36 cellular contexts compared by ENCODE assay signal in genomic region chr6:151178373-151178772, GRCh38.
"Had no signal": no experiment of that assay in that cellular context is flagged by ENCODE, and none has a peak within 500 bp of the region (broad histone marks: within the 10 kb centered on the region; RNA-seq: fewer than 3 reads in every experiment).

No MANE protein-coding gene starts in this region.

- H3K4me3 ChIP-seq: adrenal gland, body of pancreas, cardiac muscle cell, colonic mucosa, esophagus squamous epithelium, gastroesophageal sphincter, heart right ventricle had no signal

- H3K9me3 ChIP-seq: adrenal gland, body of pancreas, colonic mucosa, esophagus squamous epithelium, gastroesophageal sphincter, heart right ventricle had no signal

- H3K36me3 Mint-ChIP-seq: activated naive CD4-positive, alpha-beta T cell treated with anti-CD3 and anti-CD28 coated beads, Interleukin-2, amount 50 U/mL, for 24 hours; activated naive CD8-positive, alpha-beta T cell treated with anti-CD3 and anti-CD28 coated beads for 36 hours had no signal

- H3K9me3 Mint-ChIP-seq: activated B cell treated with CpG ODN at 0.5 μM for 24 hours; activated naive CD4-positive, alpha-beta T cell treated with anti-CD3 and anti-CD28 coated beads for 36 hours; activated naive CD4-positive, alpha-beta T cell treated with anti-CD3 and anti-CD28 coated beads, Interleukin-2, amount 50 U/mL, for 24 hours; activated naive CD8-positive, alpha-beta T cell treated with anti-CD3 and anti-CD28 coated beads, Interleukin-2, amount 50 U/mL, for 24 hours; activated T-helper 1 cell treated with anti-CD3 and anti-CD28 coated beads, Interleukin-12 subunit alpha, Interleukin-12 subunit beta, Interleukin-2, Interleukin-4 antibody, amounts not matched to agents 30 ng/mL and 10 ng/mL and 1 ng/mL, durations not matched to agents 14 hours and 24 hours and 36 hours; activated T-helper 2 cell treated with anti-CD3 and anti-CD28 coated beads, Interferon-gamma antibody, Interleukin-2, Interleukin-4, amounts not matched to agents 10 μg/mL and 5 μg/mL and 100 μg/mL, durations not matched to agents 14 hours and 24 hours and 36 hours; T-helper 2 cell treated with Interferon-gamma antibody and Interleukin-4, amounts not matched to agents 5 μg/mL and 100 μg/mL, for 36 hours had no signal

- H3K27ac ChIP-seq: adrenal gland, body of pancreas, cardiac muscle cell, colonic mucosa, epithelial cell of prostate, esophagus squamous epithelium, gastroesophageal sphincter, heart right ventricle, WERI-Rb-1 had no signal

- ATAC-seq: activated CD4-positive, CD25-positive, alpha-beta regulatory T cell treated with anti-CD3 and anti-CD28 coated beads, Interleukin-2, amount 50 U/mL, for 24 hours; activated CD8-positive, alpha-beta T cell treated with anti-CD3 and anti-CD28 coated beads for 36 hours; activated naive CD8-positive, alpha-beta T cell treated with anti-CD3 and anti-CD28 coated beads, Interleukin-2, amount 50 U/mL, for 24 hours; body of pancreas; gastroesophageal sphincter; heart right ventricle; T-helper 17 cell had no signal

- H3K27me3 ChIP-seq: adrenal gland, body of pancreas, cardiac muscle cell, colonic mucosa, esophagus squamous epithelium, gastroesophageal sphincter, heart right ventricle had no signal

- H3K4me1 ChIP-seq: adrenal gland, body of pancreas, colonic mucosa, esophagus squamous epithelium, gastroesophageal sphincter had no signal

- H3K4me1 Mint-ChIP-seq: activated B cell treated with CpG ODN at 0.5 μM for 24 hours; activated naive CD4-positive, alpha-beta T cell treated with anti-CD3 and anti-CD28 coated beads, Interleukin-2, amount 50 U/mL, for 24 hours; activated naive CD8-positive, alpha-beta T cell treated with anti-CD3 and anti-CD28 coated beads for 36 hours; activated naive CD8-positive, alpha-beta T cell treated with anti-CD3 and anti-CD28 coated beads, Interleukin-2, amount 50 U/mL, for 24 hours; T-helper 17 cell had no signal

- H3K4me3 Mint-ChIP-seq: activated B cell treated with CpG ODN at 0.5 μM for 24 hours; activated CD8-positive, alpha-beta T cell treated with anti-CD3 and anti-CD28 coated beads for 36 hours; activated naive CD4-positive, alpha-beta T cell treated with anti-CD3 and anti-CD28 coated beads for 36 hours; activated naive CD4-positive, alpha-beta T cell treated with anti-CD3 and anti-CD28 coated beads, Interleukin-2, amount 50 U/mL, for 24 hours; activated naive CD8-positive, alpha-beta T cell treated with anti-CD3 and anti-CD28 coated beads for 36 hours; activated naive CD8-positive, alpha-beta T cell treated with anti-CD3 and anti-CD28 coated beads, Interleukin-2, amount 50 U/mL, for 24 hours; activated T-helper 1 cell treated with anti-CD3 and anti-CD28 coated beads, Interleukin-12 subunit alpha, Interleukin-12 subunit beta, Interleukin-2, Interleukin-4 antibody, amounts not matched to agents 30 ng/mL and 10 ng/mL and 1 ng/mL, durations not matched to agents 14 hours and 24 hours and 36 hours; T-helper 17 cell; T-helper 2 cell treated with Interferon-gamma antibody and Interleukin-4, amounts not matched to agents 5 μg/mL and 100 μg/mL, for 36 hours had no signal

- DNase-seq: activated B cell treated with CpG ODN at 0.5 μM for 24 hours; activated CD4-positive, alpha-beta T cell treated with anti-CD3 and anti-CD28 coated beads for 48 hours; activated CD4-positive, alpha-beta T cell treated with anti-CD3 and anti-CD28 coated beads, Interleukin-2, amount 50 U/mL, for 1 hour; activated CD4-positive, alpha-beta T cell treated with anti-CD3 and anti-CD28 coated beads, Interleukin-2, amount 50 U/mL, for 48 hours; activated CD8-positive, alpha-beta memory T cell treated with anti-CD3 and anti-CD28 coated beads for 24 hours; activated CD8-positive, alpha-beta T cell treated with anti-CD3 and anti-CD28 coated beads for 36 hours; activated effector memory CD4-positive, alpha-beta T cell treated with anti-CD3 and anti-CD28 coated beads, Interleukin-2, amount 50 U/mL, for 16 hours; activated naive CD4-positive, alpha-beta T cell treated with anti-CD3 and anti-CD28 coated beads for 36 hours; activated naive CD8-positive, alpha-beta T cell treated with anti-CD3 and anti-CD28 coated beads for 36 hours; activated naive CD8-positive, alpha-beta T cell treated with anti-CD3 and anti-CD28 coated beads, Interleukin-2, amount 50 U/mL, for 24 hours; activated T-cell treated with anti-CD3 and anti-CD28 coated beads, Interleukin-2, amount 50 U/mL, for 1 hour; activated T-cell treated with anti-CD3 and anti-CD28 coated beads, Interleukin-2, amount 50 U/mL, for 48 hours; adrenal gland; amygdala; aorta; body of pancreas; central memory CD4-positive, alpha-beta T cell; cerebellar nuclear complex; colonic mucosa; effector CD8-positive, alpha-beta T cell; esophagus squamous epithelium; foreskin melanocyte; heart right ventricle; T-helper 17 cell; T1000; WERI-Rb-1 had no signal

- H3K36me3 ChIP-seq: adrenal gland, cardiac muscle cell, colonic mucosa, esophagus squamous epithelium, gastroesophageal sphincter, heart right ventricle, WERI-Rb-1 had no signal

- FAIRE-seq: endometrium, endothelial cell of umbilical vein had no signal

- H3K27ac Mint-ChIP-seq: activated B cell treated with CpG ODN at 0.5 μM for 24 hours; activated CD8-positive, alpha-beta T cell treated with anti-CD3 and anti-CD28 coated beads for 36 hours; activated naive CD4-positive, alpha-beta T cell treated with anti-CD3 and anti-CD28 coated beads for 36 hours; activated naive CD4-positive, alpha-beta T cell treated with anti-CD3 and anti-CD28 coated beads, Interleukin-2, amount 50 U/mL, for 24 hours; activated naive CD8-positive, alpha-beta T cell treated with anti-CD3 and anti-CD28 coated beads for 36 hours; activated naive CD8-positive, alpha-beta T cell treated with anti-CD3 and anti-CD28 coated beads, Interleukin-2, amount 50 U/mL, for 24 hours; activated T-helper 1 cell treated with anti-CD3 and anti-CD28 coated beads, Interleukin-12 subunit alpha, Interleukin-12 subunit beta, Interleukin-2, Interleukin-4 antibody, amounts not matched to agents 30 ng/mL and 10 ng/mL and 1 ng/mL, durations not matched to agents 14 hours and 24 hours and 36 hours; activated T-helper 2 cell treated with anti-CD3 and anti-CD28 coated beads, Interferon-gamma antibody, Interleukin-2, Interleukin-4, amounts not matched to agents 10 μg/mL and 5 μg/mL and 100 μg/mL, durations not matched to agents 14 hours and 24 hours and 36 hours; T-helper 17 cell; T-helper 2 cell treated with Interferon-gamma antibody and Interleukin-4, amounts not matched to agents 5 μg/mL and 100 μg/mL, for 36 hours had no signal
